In the genomic region with DNA sequence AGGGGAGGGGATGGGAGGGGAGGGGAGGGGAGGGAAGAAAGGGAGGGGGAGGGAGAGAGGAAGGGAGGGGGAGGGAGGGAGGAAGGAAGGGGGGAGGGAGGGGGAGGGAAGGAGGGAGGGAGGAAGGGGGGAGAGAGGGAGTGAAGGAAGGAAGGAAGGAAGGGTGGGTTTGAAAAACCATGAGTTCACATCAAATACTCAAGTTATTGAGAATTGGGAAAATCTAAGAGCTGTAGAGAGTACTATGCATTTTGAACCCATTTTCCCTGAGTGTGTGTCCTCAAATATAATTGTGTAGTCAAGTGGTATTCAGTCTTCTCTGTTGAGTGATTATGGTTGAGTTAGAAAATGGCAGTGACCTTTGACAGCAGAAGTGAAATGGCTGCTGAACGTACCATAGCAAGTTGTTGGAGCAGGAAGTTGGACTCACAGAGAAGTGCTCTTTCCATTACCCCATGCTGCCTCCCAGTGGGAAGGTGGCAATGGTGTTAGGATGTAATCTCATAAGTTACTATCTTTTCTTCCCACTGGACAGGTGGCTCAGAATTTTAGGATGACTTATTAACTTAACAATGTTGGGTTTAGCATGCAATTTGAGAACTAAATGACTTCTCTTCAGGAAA, we compare ENCODE assay signal across 9 cellular contexts.
DNase-seq lines count a peak whose midpoint lies in the region; ATAC-seq and TF ChIP-seq lines count a peak whose summit lies in the region.
"Had no signal": no experiment of that assay in that cellular context is flagged by ENCODE, and none has a peak within 500 bp of the region (broad histone marks: within the 10 kb centered on the region; RNA-seq: fewer than 3 reads in every experiment).

No MANE protein-coding gene starts in this region.

- H3K27ac Mint-ChIP-seq in activated B cell treated with CpG ODN at 0.5 μM for 24 hours = no peak overlapping the region

- H3K9me3 ChIP-seq in DOHH2 (ENCODE audit: control insufficient read depth, insufficient read depth, low read length) = peaks cover 12% of the 10 kb centered on the region; the same call in 1 of the 2 replicates
- H3K9me3 ChIP-seq in MM.1S (replicated peaks; ENCODE audit: insufficient read depth, low read length) = no peaks in the 10 kb centered on the region

- peaks cover 13% of the 10 kb centered on the region for H3K36me3 ChIP-seq in DOHH2 (ENCODE audit: control insufficient read depth, low read length)
- no peaks in the 10 kb centered on the region for H3K36me3 ChIP-seq in MM.1S (replicated peaks; ENCODE audit: insufficient read depth, low read length)

- H3K4me3 ChIP-seq in DOHH2 (ENCODE audit: low read length) (no peak overlapping the region), MM.1S (ENCODE audit: low read length) (no peak overlapping the region)

- H3F3A ChIP-seq in DOHH2 (ENCODE audit: control insufficient read depth, insufficient read depth) (no peaks in the 10 kb centered on the region), MM.1S (ENCODE audit: insufficient read depth, low read length) (no peaks in the 10 kb centered on the region)

- H3K27me3 Mint-ChIP-seq in activated B cell treated with CpG ODN at 0.5 μM for 24 hours = no peaks in the 10 kb centered on the region

- H3K9me3 Mint-ChIP-seq in activated B cell treated with CpG ODN at 0.5 μM for 24 hours = peaks cover 8% of the 10 kb centered on the region

- CTCF ChIA-PET in activated B cell treated with CpG ODN at 0.5 μM for 24 hours (lab: Charles Lee) = interaction anchor here (1.4 to 4.1 kb wide), 3 partner anchors 8 to 317 kb away, joined by 3 to 17 read pairs (median 12); no protein-coding TSS in a partner anchor

- H3K9me2 ChIP-seq in DOHH2 (replicated peaks; ENCODE audit: control insufficient read depth, low read length) (no peaks in the 10 kb centered on the region), MM.1S (replicated peaks; ENCODE audit: insufficient read depth, low read length) (no peaks in the 10 kb centered on the region)

- H3K9ac ChIP-seq in MM.1S (ENCODE audit: low read length) = no peak overlapping the region

- H3K79me2 ChIP-seq in DOHH2 (ENCODE audit: control insufficient read depth, low read length) (no peaks in the 10 kb centered on the region), MM.1S (ENCODE audit: low read length) (peaks cover 64% of the 10 kb centered on the region)

- ATAC-seq in GM19452 (IDR thresholded peaks at IDR 0.05; ENCODE audit: unreplicated experiment) (peak; percentile 63), activated B cell treated with CpG ODN at 0.5 μM for 24 hours (ENCODE audit: low read depth) (peak; percentile 62), HG03196 (IDR thresholded peaks at IDR 0.05; ENCODE audit: unreplicated experiment) (no peak)

- no peak overlapping the region for H3K4me3 Mint-ChIP-seq in activated B cell treated with CpG ODN at 0.5 μM for 24 hours
- H3K4me3 Mint-ChIP-seq: natural killer cell had no signal

- H3K4me2 ChIP-seq in DOHH2 (ENCODE audit: low read length) = no peak overlapping the region
- H3K4me2 ChIP-seq in MM.1S (ENCODE audit: low read depth, low read length) = no peak overlapping the region

- no peaks in the 10 kb centered on the region for H4K20me1 ChIP-seq in DOHH2 (ENCODE audit: control insufficient read depth, insufficient read depth, low read depth, low read length)
- no peaks in the 10 kb centered on the region for H4K20me1 ChIP-seq in MM.1S (ENCODE audit: insufficient read depth, low read length)

- peaks cover 47% of the 10 kb centered on the region for H3K4me1 Mint-ChIP-seq in activated B cell treated with CpG ODN at 0.5 μM for 24 hours

- no peaks in the 10 kb centered on the region for H3K27me3 ChIP-seq in DOHH2 (ENCODE audit: control insufficient read depth, low read length)
- H3K27me3 ChIP-seq in MM.1S (replicated peaks; ENCODE audit: insufficient read depth, low read length) = no peaks in the 10 kb centered on the region

- H3K4me1 ChIP-seq in DOHH2 (ENCODE audit: control insufficient read depth, low read length) (peaks cover 10% of the 10 kb centered on the region), MM.1S (ENCODE audit: low read length) (0 out of 2 replicates have a peak, but pooled peaks cover 3% of the 10 kb centered on the region)

- no peak overlapping the region for H2AFZ ChIP-seq in MM.1S (ENCODE audit: low read length)

- H3K36me3 Mint-ChIP-seq in activated B cell treated with CpG ODN at 0.5 μM for 24 hours (ENCODE audit: low read depth) = peaks cover 16% of the 10 kb centered on the region
- H3K36me3 Mint-ChIP-seq: natural killer cell had no signal

- intact Hi-C loops in activated B cell treated with CpG ODN at 0.5 μM for 24 hours (cut with micrococcal nuclease) = loop anchor here (1.0 to 5.0 kb wide), 3 partner anchors 172 to 763 kb away; no protein-coding TSS in a partner anchor

- DNase-seq in MM.1S (peak; percentile 31), activated B cell treated with CpG ODN at 0.5 μM for 24 hours (no peak), globus pallidus (ENCODE audit: low spot score) (peak; percentile 28), DMS153 treated with DMSO at 0.1 percent for 48 hours (lab: John Stamatoyannopoulos, UW; ENCODE audit: unreplicated experiment) (no peak)
- DNase-seq in stimulated activated CD4-positive, alpha-beta T cell treated with anti-CD3 and anti-CD28 coated beads, Interleukin-15, amount 100 ng/mL, for 48 hours (ENCODE audit: low read depth in 2 of 2) = peak; percentile 18 to 19
- DNase-seq: natural killer cell had no signal

- H3K27ac ChIP-seq in DOHH2 (ENCODE audit: low read depth, low read length) = no peak overlapping the region
- H3K27ac ChIP-seq in MM.1S (ENCODE audit: low read length) = no peak overlapping the region

- TF ChIP-seq CTCF in DOHH2 (IDR thresholded peaks at IDR 0.05; ENCODE audit: low read depth, low read length, poor library complexity, severe bottlenecking) (peak; percentile 36), MM.1S (IDR thresholded peaks at IDR 0.05; ENCODE audit: low read length) (peak; percentile 25), activated B cell treated with CpG ODN at 0.5 μM for 24 hours (IDR thresholded peaks at IDR 0.05) (no peak)

- POLR2A ChIA-PET in activated B cell treated with CpG ODN at 0.5 μM for 24 hours (lab: Charles Lee) = interaction anchor here (0.7 to 2.6 kb wide), 2 partner anchors 11 to 216 kb away, joined by 6 to 16 read pairs; no protein-coding TSS in a partner anchor

Comparison
In these comparisons a context has a peak if more than half of its experiments do, and no peak if none do; other contexts are left out.
1. DNase-seq: peak in MM.1S (single experiment), globus pallidus (single experiment) and stimulated activated CD4-positive, alpha-beta T cell treated with anti-CD3 and anti-CD28 coated beads, Interleukin-15, amount 100 ng/mL, for 48 hours (2 of 2); none in activated B cell treated with CpG ODN at 0.5 μM for 24 hours (single experiment) and DMS153 treated with DMSO at 0.1 percent for 48 hours (single experiment).